In the genomic region with DNA sequence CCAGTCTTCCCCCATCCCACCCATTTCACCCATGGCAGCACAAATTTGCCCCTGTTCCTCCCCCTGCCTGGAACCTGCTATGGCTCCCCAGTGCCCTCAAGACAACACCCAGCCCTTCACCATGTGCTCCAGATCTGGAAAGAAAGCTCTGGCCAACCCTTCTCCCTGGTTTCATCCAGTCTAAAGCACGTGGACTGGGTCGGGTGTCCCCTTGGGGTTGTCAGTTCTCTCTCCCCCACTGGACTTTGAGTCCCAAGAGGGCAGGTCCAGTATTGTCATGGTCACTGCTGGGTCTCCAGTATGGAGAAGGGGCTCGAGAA, we compare ENCODE assay signal across 2 cellular contexts.
A peak's percentile ranks its signal among the peaks of the same experiment; 100 is the strongest.
TF ChIP-seq lines count a peak whose summit lies in the region.

No MANE protein-coding gene starts in this region.

TF ChIP-seq in HEK293, 187 proteins besides CTCF, POLR2A, EP300 and RAD21:
- TF ChIP-seq ZNF585B (tag by site-specific recombination; IDR thresholded peaks at IDR 0.05) (no peak), ZNF16 (tag by site-specific recombination; IDR thresholded peaks at IDR 0.05; ENCODE audit: low read depth) (peak; percentile 87)

TF ChIP-seq in K562, 482 proteins besides CTCF, POLR2A, EP300 and RAD21:
- TF ChIP-seq PTBP1 (IDR thresholded peaks at IDR 0.05; ENCODE audit: low read depth, low read length) (peak; percentile 87), GABPA (tag; conservative IDR thresholded peaks at IDR 0.05; ENCODE audit: low read depth) (no peak), BCOR (IDR thresholded peaks at IDR 0.05) (peak; percentile 72), KLF10 (CRISPR knock-in tag; IDR thresholded peaks at IDR 0.05) (no peak), CBFB (CRISPR knock-in tag; IDR thresholded peaks at IDR 0.05) (no peak), EGR1 (conservative IDR thresholded peaks at IDR 0.05) (no peak), TGIF2 (CRISPR knock-in tag; IDR thresholded peaks at IDR 0.05) (no peak), RBM25 (IDR thresholded peaks at IDR 0.05; ENCODE audit: low read depth, low read length, severe bottlenecking) (peak; percentile 73), ZNF175 (CRISPR knock-in tag; IDR thresholded peaks at IDR 0.05; ENCODE audit: low read depth) (no peak), ZFP36 (IDR thresholded peaks at IDR 0.05; ENCODE audit: low read depth, low read length, partially characterized antibody) (peak; percentile 79), KDM1A (IDR thresholded peaks at IDR 0.05) (peak in 1 of 2 experiments; percentile 68; a peak in 3 of 4 replicates), SETDB1 (IDR thresholded peaks at IDR 0.05; ENCODE audit: low read length) (no peak), RCOR1 (IDR thresholded peaks at IDR 0.05; ENCODE audit: borderline replicate concordance in 1 of 2, low read depth in 2 of 2, low read length in 2 of 2) (0 out of 4 replicates have a peak, but pooled peaks of 1 of the 2 experiments have one; percentile 11)
- TF ChIP-seq, protein P1, sequence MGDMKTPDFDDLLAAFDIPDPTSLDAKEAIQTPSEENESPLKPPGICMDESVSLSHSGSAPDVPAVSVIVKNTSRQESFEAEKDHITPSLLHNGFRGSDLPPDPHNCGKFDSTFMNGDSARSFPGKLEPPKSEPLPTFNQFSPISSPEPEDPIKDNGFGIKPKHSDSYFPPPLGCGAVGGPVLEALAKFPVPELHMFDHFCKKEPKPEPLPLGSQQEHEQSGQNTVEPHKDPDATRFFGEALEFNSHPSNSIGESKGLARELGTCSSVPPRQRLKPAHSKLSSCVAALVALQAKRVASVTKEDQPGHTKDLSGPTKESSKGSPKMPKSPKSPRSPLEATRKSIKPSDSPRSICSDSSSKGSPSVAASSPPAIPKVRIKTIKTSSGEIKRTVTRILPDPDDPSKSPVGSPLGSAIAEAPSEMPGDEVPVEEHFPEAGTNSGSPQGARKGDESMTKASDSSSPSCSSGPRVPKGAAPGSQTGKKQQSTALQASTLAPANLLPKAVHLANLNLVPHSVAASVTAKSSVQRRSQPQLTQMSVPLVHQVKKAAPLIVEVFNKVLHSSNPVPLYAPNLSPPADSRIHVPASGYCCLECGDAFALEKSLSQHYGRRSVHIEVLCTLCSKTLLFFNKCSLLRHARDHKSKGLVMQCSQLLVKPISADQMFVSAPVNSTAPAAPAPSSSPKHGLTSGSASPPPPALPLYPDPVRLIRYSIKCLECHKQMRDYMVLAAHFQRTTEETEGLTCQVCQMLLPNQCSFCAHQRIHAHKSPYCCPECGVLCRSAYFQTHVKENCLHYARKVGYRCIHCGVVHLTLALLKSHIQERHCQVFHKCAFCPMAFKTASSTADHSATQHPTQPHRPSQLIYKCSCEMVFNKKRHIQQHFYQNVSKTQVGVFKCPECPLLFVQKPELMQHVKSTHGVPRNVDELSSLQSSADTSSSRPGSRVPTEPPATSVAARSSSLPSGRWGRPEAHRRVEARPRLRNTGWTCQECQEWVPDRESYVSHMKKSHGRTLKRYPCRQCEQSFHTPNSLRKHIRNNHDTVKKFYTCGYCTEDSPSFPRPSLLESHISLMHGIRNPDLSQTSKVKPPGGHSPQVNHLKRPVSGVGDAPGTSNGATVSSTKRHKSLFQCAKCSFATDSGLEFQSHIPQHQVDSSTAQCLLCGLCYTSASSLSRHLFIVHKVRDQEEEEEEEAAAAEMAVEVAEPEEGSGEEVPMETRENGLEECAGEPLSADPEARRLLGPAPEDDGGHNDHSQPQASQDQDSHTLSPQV (IDR thresholded peaks at IDR 0.05) = no peak
